ENCODE assay signal across 24 cellular contexts in the genomic region with DNA sequence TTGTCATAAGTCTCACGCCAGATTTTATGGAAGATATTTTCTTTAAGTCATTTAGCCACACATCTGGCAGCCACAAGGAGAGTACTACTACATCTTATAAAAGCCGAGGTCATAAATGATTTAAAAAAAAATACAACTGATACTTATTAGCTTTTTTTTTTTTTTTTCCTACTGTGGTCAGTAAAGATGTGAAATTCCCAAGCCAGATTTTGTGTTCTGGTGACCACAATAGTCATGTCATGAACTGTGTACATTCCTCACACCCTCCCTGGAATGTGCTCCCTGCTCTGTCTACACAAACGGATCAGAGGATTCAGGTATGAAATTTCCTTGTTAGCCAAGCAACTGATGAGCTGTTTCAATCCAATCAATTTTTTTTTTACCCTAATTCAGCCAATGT. TPM values are rescaled to one million over a fixed set of nuclear protein-coding genes. Genes with fewer than 3 reads are reported as not detected.
DNase-seq lines count a peak whose midpoint lies in the region; ATAC-seq and TF ChIP-seq lines count a peak whose summit lies in the region.
"Had no signal": no experiment of that assay in that cellular context is flagged by ENCODE, and none has a peak within 500 bp of the region (broad histone marks: within the 10 kb centered on the region; RNA-seq: fewer than 3 reads in every experiment).

No MANE protein-coding gene starts in this region.

- H2AFZ ChIP-seq in GM23248, result no peak overlapping the region

- H3K4me1 ChIP-seq in GM23248 (ENCODE audit: insufficient read depth), result peaks cover 12% of the 10 kb centered on the region
- no peaks in the 10 kb centered on the region for H3K4me1 ChIP-seq in gastrocnemius medialis
- H3K4me1 ChIP-seq: A549, psoas muscle had no signal

- in situ Hi-C loops in GM23248 (cut with MboI) (no loop called here), gastrocnemius medialis (cut with MboI; ENCODE audit: low sequenced_read_pairs in 4 of 4) (no loop called here)

- H4K20me1 ChIP-seq in GM23248 (ENCODE audit: insufficient read depth), result no peaks in the 10 kb centered on the region

- no peak for TF ChIP-seq POLR2A in gastrocnemius medialis (IDR thresholded peaks at IDR 0.05)

- H3K79me2 ChIP-seq in GM23248 (ENCODE audit: insufficient read depth), result no peaks in the 10 kb centered on the region

- ATAC-seq in gastrocnemius medialis, result no peak
- ATAC-seq: A549; GM12878; psoas muscle; stimulated activated naive CD8-positive, alpha-beta T cell treated with anti-CD3 and anti-CD28 coated beads, Interleukin-15, Interleukin-2, amounts not matched to agents 100 U/mL and 50 U/mL, for 24 hours had no signal

- no peak overlapping the region for H3K4me3 ChIP-seq in AG04449 (ENCODE audit: low read depth, low read length)
- no peak overlapping the region for H3K4me3 ChIP-seq in GM23248
- H3K4me3 ChIP-seq in MG63, result no peak overlapping the region
- H3K4me3 ChIP-seq in gastrocnemius medialis, result no peak overlapping the region
- H3K4me3 ChIP-seq: A549, GM12878, heart right ventricle, psoas muscle, SK-N-MC had no signal

- H3K27me3 ChIP-seq in GM23248 (replicated peaks; ENCODE audit: insufficient read depth), result no peaks in the 10 kb centered on the region
- H3K27me3 ChIP-seq in MG63, result no peaks in the 10 kb centered on the region
- H3K27me3 ChIP-seq in gastrocnemius medialis, result no peaks in the 10 kb centered on the region
- H3K27me3 ChIP-seq: heart right ventricle had no signal

- CTCF ChIA-PET in AG04449 (lab: Yijun Ruan, JAX), result interaction anchor here (1.2 kb wide), 1 partner anchor 9 kb away, joined by 3 read pairs; no protein-coding TSS in a partner anchor
- CTCF ChIA-PET in RWPE1 (lab: Yijun Ruan, JAX), result no interaction called here

- H3K9me2 ChIP-seq in GM23248 (ENCODE audit: insufficient read depth), result no peaks in the 10 kb centered on the region

- TF ChIP-seq CTCF in AG04449 (IDR thresholded peaks at IDR 0.05; ENCODE audit: insufficient read depth, low read length, missing control alignments) (no peak), RWPE1 (conservative IDR thresholded peaks at IDR 0.05; ENCODE audit: low read depth) (no peak), gastrocnemius medialis (IDR thresholded peaks at IDR 0.05 in 4 of 5, conservative IDR thresholded peaks at IDR 0.05 in 1 of 5) (no peak)

- H3K9me3 ChIP-seq in GM23248 (ENCODE audit: low read depth) (no peaks in the 10 kb centered on the region), MG63 (no peaks in the 10 kb centered on the region), gastrocnemius medialis (no peaks in the 10 kb centered on the region)
- H3K9me3 ChIP-seq: A549, heart right ventricle, psoas muscle had no signal

- DNase-seq in AG04449 (ENCODE audit: low read depth, low spot score) (peak; percentile 40), GM23248 (peak; percentile 62), amniotic epithelial cell (ENCODE audit: low read depth) (peak; percentile 70), glomerular visceral epithelial cell (ENCODE audit: extremely low spot score) (peak; percentile 82), RWPE1 (ENCODE audit: low spot score) (no peak), MG63 (no peak), NCI-H446 treated with DMSO at 0.1 percent for 48 hours (lab: John Stamatoyannopoulos, UW) (no peak), gastrocnemius medialis (no peak)
- DNase-seq: activated CD4-positive, alpha-beta T cell treated with anti-CD3 and anti-CD28 coated beads, Interleukin-2, amount 10 ng/mL, durations not matched to agents 24 days and 14 days; activated CD8-positive, alpha-beta memory T cell treated with anti-CD3 and anti-CD28 coated beads, Interleukin-2, amount 50 U/mL, for 48 hours; heart right ventricle; mesendoderm; NCI-H1105; nephron progenitor cell; psoas muscle; stimulated activated CD4-positive, alpha-beta T cell treated with anti-CD3 and anti-CD28 coated beads, Interleukin-15, amount 100 ng/mL, for 24 hours; stimulated activated naive CD8-positive, alpha-beta T cell treated with anti-CD3 and anti-CD28 coated beads, Interleukin-15, Interleukin-2, amounts not matched to agents 100 U/mL and 50 U/mL, for 24 hours; trophoblast cell had no signal

- H3K4me2 ChIP-seq in GM23248 (ENCODE audit: unreplicated experiment), result no peak overlapping the region
- H3K4me2 ChIP-seq: A549, KMS-11 had no signal

- H3K9ac ChIP-seq in GM23248, result no peak overlapping the region
- H3K9ac ChIP-seq: KMS-11 had no signal

- H3F3A ChIP-seq in GM23248 (ENCODE audit: insufficient read depth), result no peaks in the 10 kb centered on the region

- WGBS in GM23248 (ENCODE audit: low coverage in 1 of 2, low lambda C conversion rate in 2 of 2, missing lambda C conversion rate in 2 of 2), 2 experiments, result 2 to 5% methylated on average over 3 of the region's 3 CpGs

- POLR2A ChIA-PET in AG04449 (lab: Yijun Ruan, JAX), result no interaction called here
- POLR2A ChIA-PET in RWPE1 (lab: Yijun Ruan, JAX; ENCODE audit: low non-redundant PET), result no interaction called here

- intact Hi-C loops in gastrocnemius medialis (cut with DNase I; ENCODE audit: low total_unique reads), result no loop called here

- no peaks in the 10 kb centered on the region for H3K36me3 ChIP-seq in GM23248 (ENCODE audit: low read depth)
- no peaks in the 10 kb centered on the region for H3K36me3 ChIP-seq in MG63
- no peaks in the 10 kb centered on the region for H3K36me3 ChIP-seq in gastrocnemius medialis

- no peak overlapping the region for H3K27ac ChIP-seq in GM23248
- no peak overlapping the region for H3K27ac ChIP-seq in RWPE1
- H3K27ac ChIP-seq in gastrocnemius medialis, result no peak overlapping the region
- H3K27ac ChIP-seq: A549, epithelial cell of prostate, heart right ventricle, KMS-11, psoas muscle, SK-N-MC had no signal

RNA-seq across cellular contexts. Expression of a gene that starts 54.7 kb away (rescaled TPM):
- 3.7 and 5.2 TPM in 2 replicates for total RNA-seq in GM23248 (2014; rRNA removed; shearing (Covaris generic))
- 1.8 TPM in 2 replicates for polyA plus RNA-seq in GM23248 (2016; fragmentation: Nextera tagmentation; extraction: Ambion mirVana)
- total RNA-seq in MG63 (2014; rRNA removed; shearing (Covaris generic); ENCODE audit: low replicate concordance), result not detected in 2 replicates
- not detected for total RNA-seq in gastrocnemius medialis
- total RNA-seq: activated CD4-positive, alpha-beta T cell treated with anti-CD3 and anti-CD28 coated beads, Interleukin-2, amount 10 ng/mL, durations not matched to agents 24 days and 14 days; psoas muscle had no signal
- polyA plus RNA-seq: A549, GM12878, keratinocyte, psoas muscle had no signal

Comparison
In these comparisons a context has a peak if more than half of its experiments do, and no peak if none do; other contexts are left out.
1. DNase-seq: peak in AG04449 (single experiment), GM23248 (single experiment), amniotic epithelial cell (single experiment) and glomerular visceral epithelial cell (single experiment); none in RWPE1 (single experiment), MG63 (single experiment), NCI-H446 treated with DMSO at 0.1 percent for 48 hours (single experiment) and gastrocnemius medialis (0 of 2).